Comparison of ENCODE assay signal across 10 cellular contexts in the genomic region with DNA sequence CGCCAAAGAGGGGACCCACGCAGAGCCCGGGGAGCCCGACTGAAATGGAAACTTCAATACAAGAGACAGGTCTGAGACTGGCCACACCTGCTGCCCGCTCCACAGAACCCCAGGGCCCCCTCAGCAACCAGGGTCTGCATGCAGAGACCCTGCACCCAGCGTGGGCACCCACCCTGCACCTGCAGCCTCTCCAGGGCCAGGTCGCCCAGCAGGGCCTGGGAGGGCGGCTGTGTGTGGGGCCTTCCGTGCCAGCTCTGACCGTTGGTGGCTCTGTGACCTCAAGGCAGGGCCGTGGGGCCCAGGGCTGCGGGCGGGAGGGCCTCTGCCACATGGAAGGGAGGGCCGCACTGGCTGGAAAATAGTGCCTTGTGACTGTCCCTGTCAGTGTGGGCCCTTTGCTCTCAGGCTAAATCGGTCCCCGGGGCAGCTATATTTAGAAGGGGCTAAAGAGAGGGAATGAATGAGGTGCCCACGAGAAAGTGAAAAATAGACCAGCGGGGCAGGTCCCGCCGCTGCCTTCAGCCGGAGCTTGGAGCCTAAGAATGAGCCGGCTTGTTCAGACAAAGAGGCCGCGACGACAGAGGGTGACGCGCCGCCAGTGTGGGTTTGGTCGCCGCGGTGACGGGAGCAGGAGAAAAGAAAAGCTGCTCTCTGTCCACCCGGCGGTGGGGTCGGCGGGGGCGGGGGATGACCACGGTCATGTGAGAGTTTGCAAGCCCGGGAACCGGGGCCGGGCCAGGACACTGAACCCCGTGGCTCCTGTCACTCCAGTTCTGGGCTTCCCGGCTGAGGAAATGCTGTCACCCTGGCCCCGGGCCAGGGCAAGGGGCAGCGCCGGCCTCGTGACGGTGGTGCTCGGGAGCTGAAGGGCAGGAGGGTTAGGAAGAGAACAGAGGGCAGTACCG.
DNase-seq lines count a peak whose midpoint lies in the region; ATAC-seq and TF ChIP-seq lines count a peak whose summit lies in the region.
"Had no signal": no experiment of that assay in that cellular context is flagged by ENCODE, and none has a peak within 500 bp of the region (broad histone marks: within the 10 kb centered on the region; RNA-seq: fewer than 3 reads in every experiment).

No MANE protein-coding gene starts in this region.

- peak overlapping the region; percentile 54 for H3K4me2 ChIP-seq in hepatocyte

- WGBS in hepatocyte (ENCODE audit: low lambda C conversion rate, missing lambda C conversion rate): 64% methylated on average over 45 of the region's 50 CpGs

- peak overlapping the region; percentile 75 for H3K27ac ChIP-seq in hepatocyte
- H3K27ac ChIP-seq: epithelial cell of prostate had no signal

- POLR2A ChIA-PET in WTC11 (lab: Charles Lee): interaction anchor here (0.5 to 2.8 kb wide), 2 partner anchors 15 to 70 kb away, joined by 3 to 16 read pairs; a partner anchor contains a TSS

- H3K9me3 Mint-ChIP-seq in WTC11: no peaks in the 10 kb centered on the region
- no peaks in the 10 kb centered on the region for H3K9me3 Mint-ChIP-seq in progenitor cell of endocrine pancreas (ENCODE audit: low read depth)

- no peak overlapping the region for H3K4me3 ChIP-seq in hepatocyte

- CTCF ChIA-PET in WTC11 (lab: Charles Lee): interaction anchor here (0.7 to 1.6 kb wide), 7 partner anchors 32 to 102 kb away, joined by 3 to 10 read pairs (median 4); a partner anchor contains a TSS

- H2AFZ ChIP-seq in hepatocyte: no peak overlapping the region

- peak; percentile 54 for DNase-seq in GF-D8 (lab: John Stamatoyannopoulos, UW)
- DNase-seq in WTC11 (ENCODE audit: low spot score): peak; percentile 67
- DNase-seq in hepatocyte (ENCODE audit: low spot score): peak; percentile 80
- DNase-seq in progenitor cell of endocrine pancreas (ENCODE audit: low spot score, unreplicated experiment): peak; percentile 53
- DNase-seq in T1000 (lab: John Stamatoyannopoulos, UW): no peak
- DNase-seq in germinal center (ENCODE audit: low spot score): no peak
- DNase-seq in SK-N-DZ (ENCODE audit: low spot score): no peak
- DNase-seq: NCI-H774 had no signal

- no peaks in the 10 kb centered on the region for H4K20me1 ChIP-seq in hepatocyte (ENCODE audit: insufficient read depth, poor library complexity, severe bottlenecking)

- peak; percentile 19 for ATAC-seq in WTC11
- ATAC-seq in HG02981 (IDR thresholded peaks at IDR 0.05; ENCODE audit: unreplicated experiment): no peak

- no peaks in the 10 kb centered on the region for H3K9me2 ChIP-seq in hepatocyte (replicated peaks; ENCODE audit: insufficient read depth)

- no peak overlapping the region for H3K4me3 Mint-ChIP-seq in WTC11
- H3K4me3 Mint-ChIP-seq in progenitor cell of endocrine pancreas (ENCODE audit: low read depth): no peak overlapping the region

- H3K27ac Mint-ChIP-seq in WTC11 (no peak overlapping the region; the same call in 1 of the 2 replicates), progenitor cell of endocrine pancreas (peak overlapping the region; percentile 96)

- no peaks in the 10 kb centered on the region for H3K9me3 ChIP-seq in hepatocyte (ENCODE audit: low read depth)

- H3K36me3 Mint-ChIP-seq in WTC11 (no peaks in the 10 kb centered on the region), progenitor cell of endocrine pancreas (ENCODE audit: insufficient read depth) (no peaks in the 10 kb centered on the region)

- H3K79me2 ChIP-seq in hepatocyte: no peaks in the 10 kb centered on the region

- TF ChIP-seq CTCF in WTC11 (IDR thresholded peaks at IDR 0.05) (no peak), hepatocyte (IDR thresholded peaks at IDR 0.05; ENCODE audit: poor library complexity) (no peak), progenitor cell of endocrine pancreas (IDR thresholded peaks at IDR 0.05; ENCODE audit: unreplicated experiment) (no peak)

- H3K4me1 Mint-ChIP-seq in WTC11 (peaks cover 34% of the 10 kb centered on the region), progenitor cell of endocrine pancreas (ENCODE audit: low read depth) (peaks cover 19% of the 10 kb centered on the region)

- peaks cover 3% of the 10 kb centered on the region; the same call in 1 of the 2 replicates for H3K27me3 Mint-ChIP-seq in WTC11 (ENCODE audit: low read depth)
- H3K27me3 Mint-ChIP-seq in progenitor cell of endocrine pancreas: peaks cover 5% of the 10 kb centered on the region

- peaks cover 44% of the 10 kb centered on the region for H3K4me1 ChIP-seq in hepatocyte (ENCODE audit: insufficient read depth)

- no peaks in the 10 kb centered on the region for H3K36me3 ChIP-seq in hepatocyte (replicated peaks; ENCODE audit: insufficient read depth, low read depth)

- no peaks in the 10 kb centered on the region for H3K27me3 ChIP-seq in hepatocyte

TF ChIP-seq in WTC11, 78 proteins besides CTCF, POLR2A, EP300 and RAD21:
- TF ChIP-seq, protein P1, sequence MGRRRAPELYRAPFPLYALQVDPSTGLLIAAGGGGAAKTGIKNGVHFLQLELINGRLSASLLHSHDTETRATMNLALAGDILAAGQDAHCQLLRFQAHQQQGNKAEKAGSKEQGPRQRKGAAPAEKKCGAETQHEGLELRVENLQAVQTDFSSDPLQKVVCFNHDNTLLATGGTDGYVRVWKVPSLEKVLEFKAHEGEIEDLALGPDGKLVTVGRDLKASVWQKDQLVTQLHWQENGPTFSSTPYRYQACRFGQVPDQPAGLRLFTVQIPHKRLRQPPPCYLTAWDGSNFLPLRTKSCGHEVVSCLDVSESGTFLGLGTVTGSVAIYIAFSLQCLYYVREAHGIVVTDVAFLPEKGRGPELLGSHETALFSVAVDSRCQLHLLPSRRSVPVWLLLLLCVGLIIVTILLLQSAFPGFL (CRISPR knock-in tag; IDR thresholded peaks at IDR 0.05; ENCODE audit: borderline replicate concordance): no peak
- TF ChIP-seq HMGA2 (CRISPR knock-in tag; IDR thresholded peaks at IDR 0.05) (no peak), GABPB1 (CRISPR knock-in tag; IDR thresholded peaks at IDR 0.05) (no peak)

Comparison
In these comparisons a context has a peak if more than half of its experiments do, and no peak if none do; other contexts are left out.
1. DNase-seq: peak in GF-D8 (single experiment), WTC11 (single experiment), hepatocyte (single experiment) and progenitor cell of endocrine pancreas (single experiment); none in T1000 (single experiment), germinal center (single experiment) and SK-N-DZ (single experiment).